ENCODE assay signal across 13 cellular contexts in the genomic region with DNA sequence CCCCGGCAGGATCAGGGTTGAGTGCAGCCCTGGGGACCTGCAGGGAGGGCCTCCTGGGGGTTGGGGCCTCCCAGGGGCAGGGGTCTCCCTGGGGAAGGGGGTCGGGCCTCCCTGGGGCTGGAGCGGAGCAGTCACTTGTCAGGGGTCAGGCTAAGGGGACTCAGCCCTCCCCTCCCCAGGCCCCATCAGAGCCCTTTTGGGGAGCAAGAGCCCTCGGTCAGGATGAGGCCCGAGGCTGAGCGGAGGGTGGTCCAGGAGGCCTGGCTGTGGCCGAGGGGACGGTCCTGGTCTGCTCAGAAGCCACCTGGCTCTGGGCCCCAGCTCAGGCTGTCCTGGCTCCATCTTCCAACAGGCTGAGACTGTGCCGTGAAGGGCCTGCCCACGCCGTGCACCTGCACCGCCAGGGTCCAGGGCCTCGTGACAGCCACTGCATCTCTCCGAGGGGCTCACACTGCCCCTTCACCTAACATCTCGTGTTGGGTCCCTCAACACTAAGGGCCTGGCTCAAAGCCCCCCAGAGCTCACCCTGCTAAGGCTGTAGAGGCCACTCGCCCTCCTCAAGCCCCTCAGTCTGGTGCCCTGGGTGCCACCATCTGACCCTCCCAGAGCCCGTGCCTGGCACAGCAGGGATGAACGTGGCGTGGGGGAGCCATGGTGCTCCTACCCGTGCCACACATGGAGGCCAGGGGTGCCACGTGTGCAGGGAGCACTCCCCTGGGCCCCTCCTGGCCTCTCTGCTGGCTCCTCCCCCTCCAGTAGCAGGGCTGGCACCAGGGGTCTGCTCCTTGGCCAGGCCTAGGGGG. TPM values are rescaled to one million over a fixed set of nuclear protein-coding genes. Genes with fewer than 3 reads are reported as not detected.
"Had no signal": no experiment of that assay in that cellular context is flagged by ENCODE, and none has a peak within 500 bp of the region (broad histone marks: within the 10 kb centered on the region; RNA-seq: fewer than 3 reads in every experiment).

No MANE protein-coding gene starts in this region.

- FAIRE-seq: keratinocyte, TTC549 had no signal

- H3K4me3 ChIP-seq: sigmoid colon, suprapubic skin had no signal

- H3K27ac ChIP-seq: sigmoid colon, suprapubic skin had no signal

- H3K4me1 ChIP-seq: sigmoid colon, suprapubic skin had no signal

- H3K9me3 ChIP-seq: sigmoid colon, suprapubic skin had no signal

- H3K27me3 ChIP-seq: sigmoid colon, suprapubic skin had no signal

- DNase-seq: activated CD4-positive, alpha-beta T cell treated with anti-CD3 and anti-CD28 coated beads, Interleukin-2, amount 10 ng/mL, durations not matched to agents 7 days and 5 days; activated CD4-positive, CD25-positive, alpha-beta regulatory T cell; activated CD8-positive, alpha-beta memory T cell treated with anti-CD3 and anti-CD28 coated beads for 24 hours; amygdala; glutamatergic neuron; sigmoid colon; stimulated activated CD4-positive, alpha-beta T cell treated with anti-CD3 and anti-CD28 coated beads, Interleukin-12 subunit alpha, Interleukin-12 subunit beta, amount 100 ng/mL, for 4 hours; stimulated activated naive CD4-positive, alpha-beta T cell; T-helper 2 cell had no signal

RNA-seq across cellular contexts. Expression of a gene that starts 12.9 kb away (rescaled TPM):
- total RNA-seq: activated CD4-positive, alpha-beta T cell treated with anti-CD3 and anti-CD28 coated beads, Interleukin-2, amount 10 ng/mL, durations not matched to agents 7 days and 5 days; mesothelial cell of epicardium; sigmoid colon had no signal
- polyA plus RNA-seq: keratinocyte had no signal
